34 cellular contexts compared by ENCODE assay signal in genomic region chr12:68878283-68878682, GRCh38. TPM values are rescaled to one million over a fixed set of nuclear protein-coding genes. Genes with fewer than 3 reads are reported as not detected.
DNase-seq lines count a peak whose midpoint lies in the region; ATAC-seq, FAIRE-seq and TF ChIP-seq lines count a peak whose summit lies in the region.
"Had no signal": no experiment of that assay in that cellular context is flagged by ENCODE, and none has a peak within 500 bp of the region (broad histone marks: within the 10 kb centered on the region; RNA-seq: fewer than 3 reads in every experiment).

No MANE protein-coding gene starts in this region.

- no peaks in the 10 kb centered on the region for H3K9me2 ChIP-seq in DOHH2 (replicated peaks; ENCODE audit: control insufficient read depth, low read length)

- TF ChIP-seq CTCF in DOHH2 (IDR thresholded peaks at IDR 0.05; ENCODE audit: low read depth, low read length, poor library complexity, severe bottlenecking), result no peak
- no peak for TF ChIP-seq CTCF in K562 (IDR thresholded peaks at IDR 0.05 in 2 of 3, conservative IDR thresholded peaks at IDR 0.05 in 1 of 3; ENCODE audit: insufficient read depth in 2 of 3, low read depth in 1 of 3, low read length in 3 of 3)
- no peak for TF ChIP-seq CTCF in GM20000 (IDR thresholded peaks at IDR 0.05; ENCODE audit: extremely low read depth, missing control alignments)

- 4% methylated on average over 4 of the region's 4 CpGs for WGBS in K562 (ENCODE audit: insufficient coverage, low coverage, missing lambda C conversion rate)

- H3K4me2 ChIP-seq in DOHH2 (ENCODE audit: low read length), result no peak overlapping the region
- no peak overlapping the region for H3K4me2 ChIP-seq in K562 (ENCODE audit: insufficient read depth, low read length)
- H3K4me2 ChIP-seq: A549; BLaER1; BLaER1 treated with 17β-estradiol and CSF1 and Interleukin-3, amounts not matched to agents 10 nM and 100 nM had no signal

- H3F3A ChIP-seq in DOHH2 (ENCODE audit: control insufficient read depth, insufficient read depth), result peaks cover 32% of the 10 kb centered on the region

- DNase-seq in SJSA1 (ENCODE audit: low read depth in 1 of 2, low spot score in 2 of 2) (peak; percentile 69 to 82), K562 (ENCODE audit: extremely low read depth in 1 of 4, low spot score in 3 of 4) (no peak), GM20000 (ENCODE audit: low spot score) (no peak)
- DNase-seq: 8988T; ACHN; AML-193; BE2C; C1 segment of cervical spinal cord; Caco-2; Calu3; CD4-positive, alpha-beta memory T cell; CD4-positive, alpha-beta T cell; CD4-positive, CD25-positive, alpha-beta regulatory T cell; CD8-positive, alpha-beta memory T cell; CD8-positive, alpha-beta T cell; COR-L47; DMS 273 treated with DMSO at 0.1 percent for 48 hours; DMS153; DMS53; DMS79; DMS79 treated with DMSO at 0.1 percent for 48 hours; DND-41; EL had no signal

- no peak for TF ChIP-seq RAD21 in K562 (CRISPR knock-in tag; conservative IDR thresholded peaks at IDR 0.05 in 1 of 2, IDR thresholded peaks at IDR 0.05 in 1 of 2)

- no peak for TF ChIP-seq EP300 in K562 (IDR thresholded peaks at IDR 0.05; ENCODE audit: low read length)

- peak overlapping the region; percentile 9; the same call in 1 of the 2 replicates for H3K27ac ChIP-seq in DOHH2 (ENCODE audit: low read depth, low read length)
- H3K27ac ChIP-seq in SJSA1, result no peak overlapping the region
- H3K27ac ChIP-seq in K562 (ENCODE audit: extremely low read depth, low read depth, low read length), result no peak overlapping the region
- H3K27ac ChIP-seq: 22Rv1, A549, BLaER1, C4-2B had no signal

- H3K27me3 ChIP-seq in DOHH2 (ENCODE audit: control insufficient read depth, low read length), result no peaks in the 10 kb centered on the region
- peaks cover 96% of the 10 kb centered on the region for H3K27me3 ChIP-seq in SJSA1 (replicated peaks)
- H3K27me3 ChIP-seq in K562 (ENCODE audit: control insufficient read depth in 2 of 2, insufficient read depth in 2 of 2, low read length in 2 of 2), result peaks cover 8 to 18% of the 10 kb centered on the region in 2 experiments; a peak in 4 of 5 replicates
- H3K27me3 ChIP-seq: BLaER1; BLaER1 treated with 17β-estradiol and CSF1 and Interleukin-3, amounts not matched to agents 10 nM and 100 nM had no signal

- H4K20me1 ChIP-seq in DOHH2 (ENCODE audit: control insufficient read depth, insufficient read depth, low read depth, low read length) (no peaks in the 10 kb centered on the region), K562 (replicated peaks; ENCODE audit: control insufficient read depth, insufficient read depth, low read length) (no peaks in the 10 kb centered on the region)
- H4K20me1 ChIP-seq: BLaER1 had no signal

- POLR2A ChIA-PET in K562 (lab: Yijun Ruan, JAX), result interaction anchor here (1.0 kb wide), 1 partner anchor 38 kb away, joined by 3 read pairs; no protein-coding TSS in a partner anchor

- in situ Hi-C loops in K562 (cut with MboI), result no loop called here

- peaks cover 37% of the 10 kb centered on the region for H3K36me3 ChIP-seq in DOHH2 (ENCODE audit: control insufficient read depth, low read length)
- H3K36me3 ChIP-seq in SJSA1, result peaks cover 3% of the 10 kb centered on the region; the same call in 1 of the 2 replicates
- no peaks in the 10 kb centered on the region for H3K36me3 ChIP-seq in K562 (ENCODE audit: control insufficient read depth, insufficient read depth, low read length)
- H3K36me3 ChIP-seq: BE2C had no signal

- no TSS peak for BruUV-seq in K562 (replicated peaks; lab: Mats Ljungman, UMichigan)

- no peak overlapping the region for H3K9ac ChIP-seq in K562 (ENCODE audit: insufficient read depth in 1 of 2, low read depth in 2 of 2, low read length in 2 of 2)
- H3K9ac ChIP-seq: BLaER1; BLaER1 treated with 17β-estradiol and CSF1 and Interleukin-3, amounts not matched to agents 10 nM and 100 nM had no signal

- no peaks in the 10 kb centered on the region for H3K9me1 ChIP-seq in K562 (ENCODE audit: control insufficient read depth, insufficient read depth, low read length)

- intact Hi-C loops in K562 (cut with micrococcal nuclease), result no loop called here

- peaks cover 94% of the 10 kb centered on the region for H3K4me1 ChIP-seq in DOHH2 (ENCODE audit: control insufficient read depth, low read length)
- H3K4me1 ChIP-seq in SJSA1 (replicated peaks), result no peaks in the 10 kb centered on the region
- no peaks in the 10 kb centered on the region for H3K4me1 ChIP-seq in K562 (replicated peaks in 1 of 2; ENCODE audit: control insufficient read depth in 2 of 2, insufficient read depth in 2 of 2, low read length in 2 of 2)
- H3K4me1 ChIP-seq: A549, BE2C, Caco-2 had no signal

- TF ChIP-seq POLR2A in K562 (conservative IDR thresholded peaks at IDR 0.05), result no peak

- H3K9me3 ChIP-seq in DOHH2 (ENCODE audit: control insufficient read depth, insufficient read depth, low read length), result no peaks in the 10 kb centered on the region
- peaks cover 22% of the 10 kb centered on the region for H3K9me3 ChIP-seq in SJSA1 (replicated peaks)
- H3K9me3 ChIP-seq in K562 (replicated peaks; ENCODE audit: control insufficient read depth, insufficient read depth, low read depth, low read length), result no peaks in the 10 kb centered on the region; the same call in 1 of the 2 replicates
- H3K9me3 ChIP-seq: A549, BE2C had no signal

- CTCF ChIA-PET in K562 (lab: Yijun Ruan, JAX; ENCODE audit: low intra/inter-chr PET ratio), result no interaction called here

- FAIRE-seq in K562 (lab: Jason Lieb, UNC), result no peak
- FAIRE-seq: A204.1, A549, D721Med had no signal

- no peak for ATAC-seq in K562
- no peak for ATAC-seq in GM21526 (IDR thresholded peaks at IDR 0.05; ENCODE audit: low FRiP score, unreplicated experiment)
- no peak for ATAC-seq in GM18517 (IDR thresholded peaks at IDR 0.05; ENCODE audit: unreplicated experiment)
- ATAC-seq: A549; CD8-positive, alpha-beta T cell had no signal

- H3K4me3 ChIP-seq in DOHH2 (ENCODE audit: low read length), result no peak overlapping the region
- no peak overlapping the region for H3K4me3 ChIP-seq in SJSA1
- H3K4me3 ChIP-seq in K562, result no peak overlapping the region
- H3K4me3 ChIP-seq: A549; BLaER1; BLaER1 treated with 17β-estradiol and CSF1 and Interleukin-3, amounts not matched to agents 10 nM and 100 nM had no signal

- H2AFZ ChIP-seq in K562 (ENCODE audit: low read depth, low read length), result no peak overlapping the region

- no peaks in the 10 kb centered on the region for H3K79me2 ChIP-seq in DOHH2 (ENCODE audit: control insufficient read depth, low read length)
- no peaks in the 10 kb centered on the region for H3K79me2 ChIP-seq in K562 (ENCODE audit: control insufficient read depth, insufficient read depth, low read length)

RNA-seq across cellular contexts. Expression of gene CPM, which starts 54.7 kb away (rescaled TPM):
- total RNA-seq in SJSA1 (2014; rRNA removed; shearing (Covaris generic)), result 72.6 and 74.4 TPM in 2 replicates
- not detected in 2 replicates for total RNA-seq in K562 (2011; cell fraction: chromatin; rRNA removed; ENCODE audit: low replicate concordance)
- not detected in 2 replicates for total RNA-seq in K562 (2011; cell fraction: nucleolus; rRNA removed)
- not detected in 2 replicates for total RNA-seq in K562 (2011; cell fraction: nucleoplasm; rRNA removed)
- total RNA-seq in K562 (2014; rRNA removed), result not detected in 2 replicates
- total RNA-seq in K562 (2014; rRNA removed; fragmentation: Illumina TruSeq; extraction: Trizol), result not detected in 2 replicates
- not detected in 2 replicates for total RNA-seq in K562 (2015; rRNA removed; fragmentation: Illumina TruSeq; extraction: Trizol)
- 0.22 and 0.31 TPM in 2 replicates for total RNA-seq in K562 (2021)
- not detected in 2 replicates for polyA plus RNA-seq in K562 (2011; rRNA removed)
- polyA plus RNA-seq in K562 (2011; cell fraction: cytosol; rRNA removed), result not detected in 2 replicates
- not detected in 2 replicates for polyA plus RNA-seq in K562 (2011; cell fraction: nucleus; rRNA removed)
- polyA plus RNA-seq in K562 (2012), result 0.01 TPM in 2 replicates
- not detected in 2 replicates for polyA plus RNA-seq in K562 (2014; fragmentation: Illumina TruSeq; extraction: Trizol)
- polyA plus RNA-seq in K562 (2014; fragmentation: Nextera tagmentation; extraction: Ambion mirVana), result not detected
- not detected in 2 replicates for polyA plus RNA-seq in K562 (2014; rRNA removed)
- not detected in 2 replicates for polyA minus RNA-seq in K562 (2011; rRNA and poly(A)+ RNA removed)
- 0.48 and 6.5 TPM in 2 replicates for polyA minus RNA-seq in K562 (2011; cell fraction: cytosol; rRNA and poly(A)+ RNA removed)
- 0.11 TPM in 1 of 2 replicates, not detected in the other for polyA minus RNA-seq in K562 (2011; cell fraction: nucleus; rRNA and poly(A)+ RNA removed)
- total RNA-seq: A172 had no signal

Comparison
In these comparisons a context has a peak if more than half of its experiments do, and no peak if none do; other contexts are left out.
1. DNase-seq: peak in SJSA1 (2 of 2); none in K562 (0 of 4) and GM20000 (single experiment).
2. RNA of gene CPM, which starts 54.7 kb away (total RNA-seq): 72.6 to 74.4 TPM in SJSA1; 0.22 to 0.31 TPM in K562; every median in the first group is over 10 times any median in the second.